In genomic region chr17:4412933-4413831, GRCh38 we compare ENCODE assay signal across 8 cellular contexts. TPM values are rescaled to one million over a fixed set of nuclear protein-coding genes. Genes with fewer than 3 reads are reported as not detected.
DNase-seq lines count a peak whose midpoint lies in the region; ATAC-seq and TF ChIP-seq lines count a peak whose summit lies in the region.

No MANE protein-coding gene starts in this region.

- H3K4me1 ChIP-seq in upper lobe of left lung: peaks cover 4 to 7% (median 5%) of the 10 kb centered on the region in 4 donors

- H3K4me3 Mint-ChIP-seq in progenitor cell of endocrine pancreas (ENCODE audit: low read depth): no peak overlapping the region

- H3K9me3 Mint-ChIP-seq in activated naive CD4-positive, alpha-beta T cell treated with anti-CD3 and anti-CD28 coated beads, Interleukin-2, amount 50 U/mL, for 72 hours: no peaks in the 10 kb centered on the region
- no peaks in the 10 kb centered on the region for H3K9me3 Mint-ChIP-seq in progenitor cell of endocrine pancreas (ENCODE audit: low read depth)

- TF ChIP-seq POLR2A in upper lobe of left lung (IDR thresholded peaks at IDR 0.05): no peak

- no peaks in the 10 kb centered on the region for H3K27me3 Mint-ChIP-seq in progenitor cell of endocrine pancreas

- no peaks in the 10 kb centered on the region for H3K36me3 Mint-ChIP-seq in activated naive CD4-positive, alpha-beta T cell treated with anti-CD3 and anti-CD28 coated beads, Interleukin-2, amount 50 U/mL, for 72 hours
- H3K36me3 Mint-ChIP-seq in progenitor cell of endocrine pancreas (ENCODE audit: insufficient read depth): no peaks in the 10 kb centered on the region

- no peaks in the 10 kb centered on the region for H3K4me1 Mint-ChIP-seq in progenitor cell of endocrine pancreas (ENCODE audit: low read depth)

- peak; percentile 56 for ATAC-seq in GM21619 (IDR thresholded peaks at IDR 0.05; ENCODE audit: unreplicated experiment)
- ATAC-seq in activated naive CD4-positive, alpha-beta T cell treated with anti-CD3 and anti-CD28 coated beads, Interleukin-2, amount 50 U/mL, for 72 hours: peak; percentile 100
- ATAC-seq in Right ventricle myocardium superior (ENCODE audit: poor library complexity): peak; percentile 98
- ATAC-seq in upper lobe of left lung (ENCODE audit: low FRiP score in 2 of 2): peak; percentile 94 to 96

- H3K36me3 ChIP-seq in upper lobe of left lung: no peaks in the 10 kb centered on the region

- H3K4me3 ChIP-seq in upper lobe of left lung: peak overlapping the region in 2 of 4 donors; percentile 13 to 32

- 27 to 37% methylated on average over 21 to 26 of the region's 27 CpGs for WGBS in upper lobe of left lung, 2 donors

- H3K9me3 ChIP-seq in upper lobe of left lung: no peaks in the 10 kb centered on the region

- intact Hi-C loops in Right ventricle myocardium superior (cut with DNase I): loop anchor here (2.0 to 5.0 kb wide), 2 partner anchors 198 to 216 kb away; no protein-coding TSS in a partner anchor

- TF ChIP-seq CTCF in progenitor cell of endocrine pancreas (IDR thresholded peaks at IDR 0.05; ENCODE audit: unreplicated experiment) (peak; percentile 89), upper lobe of left lung (IDR thresholded peaks at IDR 0.05) (peak; percentile 88 to 97 (median 94))

- no peaks in the 10 kb centered on the region for H3K27me3 ChIP-seq in upper lobe of left lung

- no peak for TF ChIP-seq EP300 in upper lobe of left lung (IDR thresholded peaks at IDR 0.05)

- DNase-seq in C1 segment of cervical spinal cord (lab: John Stamatoyannopoulos, UW): peak in 13 of 14 donors; percentile 8 to 87 (median 76)
- peak; percentile 84 for DNase-seq in NCI-H1436 (lab: John Stamatoyannopoulos, UW)
- DNase-seq in SW 1271 (lab: John Stamatoyannopoulos, UW): peak; percentile 68 to 84
- peak; percentile 84 to 96 for DNase-seq in activated naive CD4-positive, alpha-beta T cell treated with anti-CD3 and anti-CD28 coated beads, Interleukin-2, amount 50 U/mL, for 72 hours (ENCODE audit: low spot score in 2 of 2)
- DNase-seq in Right ventricle myocardium superior: peak; percentile 96
- peak; percentile 94 for DNase-seq in progenitor cell of endocrine pancreas (ENCODE audit: low spot score, unreplicated experiment)
- peak; percentile 89 to 91 for DNase-seq in upper lobe of left lung

- no peak overlapping the region for H3K27ac ChIP-seq in upper lobe of left lung

- peak overlapping the region in 1 of 2 donors; percentile 81 for H3K27ac Mint-ChIP-seq in activated naive CD4-positive, alpha-beta T cell treated with anti-CD3 and anti-CD28 coated beads, Interleukin-2, amount 50 U/mL, for 72 hours
- no peak overlapping the region for H3K27ac Mint-ChIP-seq in progenitor cell of endocrine pancreas

RNA-seq across cellular contexts. Expression of gene SPNS3, which starts 20.6 kb away (rescaled TPM):
- total RNA-seq in activated naive CD4-positive, alpha-beta T cell treated with anti-CD3 and anti-CD28 coated beads, Interleukin-2, amount 50 U/mL, for 72 hours: 1 to 10 TPM; 4.4 to 8.7 TPM
- total RNA-seq in Right ventricle myocardium superior (0.24 TPM), progenitor cell of endocrine pancreas (not detected in 2 replicates), upper lobe of left lung (under 1 TPM in 5 of 6 donors, not detected in 1; 0.22 to 0.91 (median 0.52) TPM)

RNA-seq across cellular contexts. Expression of gene UBE2G1, which starts 46.7 kb away (rescaled TPM):
- 10 to 100 TPM; 57.9 to 68.1 TPM for total RNA-seq in activated naive CD4-positive, alpha-beta T cell treated with anti-CD3 and anti-CD28 coated beads, Interleukin-2, amount 50 U/mL, for 72 hours
- total RNA-seq in Right ventricle myocardium superior (107 TPM), progenitor cell of endocrine pancreas (82.6 and 87.8 TPM in 2 replicates), upper lobe of left lung (10 to 100 TPM; 24.5 to 45.8 (median 35.8) TPM)
